ENCODE assay signal across 25 cellular contexts in genomic region chr14:50980451-50980850, GRCh38.
"Had no signal": no experiment of that assay in that cellular context is flagged by ENCODE, and none has a peak within 500 bp of the region (broad histone marks: within the 10 kb centered on the region; RNA-seq: fewer than 3 reads in every experiment).

No MANE protein-coding gene starts in this region.

- H3K4me3 Mint-ChIP-seq: immature natural killer cell, mesothelial cell of epicardium, naive B cell had no signal

- H3K9me3 ChIP-seq: esophagus muscularis mucosa, gastroesophageal sphincter, heart left ventricle, left lung, lower lobe of right lung, mucosa of descending colon had no signal

- H3K9me3 Mint-ChIP-seq: immature natural killer cell, mesothelial cell of epicardium, naive B cell had no signal

- DNase-seq: dermis blood vessel endothelial cell; dorsolateral prefrontal cortex; effector CD4-positive, alpha-beta T cell; effector memory CD4-positive, alpha-beta T cell; foreskin keratinocyte; heart left ventricle; hypothalamus; immature natural killer cell; islet precursor cell; kidney; kidney glomerular epithelial cell; left lung; left ventricle myocardium superior; lower lobe of right lung; mesenchymal stem cell; mucosa of descending colon; naive B cell had no signal

- FAIRE-seq: colon, endothelial cell of umbilical vein, frontal cortex, kidney had no signal

- H3K4me2 ChIP-seq: hepatocyte had no signal

- H2AFZ ChIP-seq: hepatocyte had no signal

- H3K27me3 ChIP-seq: dorsolateral prefrontal cortex, esophagus muscularis mucosa, gastroesophageal sphincter, heart left ventricle, left lung had no signal

- ATAC-seq: foreskin keratinocyte, gastroesophageal sphincter, heart left ventricle, left lung, left ventricle myocardium superior, lower lobe of right lung had no signal

- H3K79me2 ChIP-seq: hepatocyte had no signal

- H3K27ac ChIP-seq: coronary artery, esophagus muscularis mucosa, foreskin keratinocyte, gastroesophageal sphincter, heart left ventricle, hepatocyte, left lung, lower lobe of right lung had no signal

- H3K36me3 ChIP-seq: esophagus muscularis mucosa, gastroesophageal sphincter, heart left ventricle, left lung, lower lobe of right lung had no signal

- H3K4me3 ChIP-seq: coronary artery, dorsolateral prefrontal cortex, esophagus muscularis mucosa, gastroesophageal sphincter, heart left ventricle, hepatocyte, left lung, lower lobe of right lung, mucosa of descending colon had no signal

- H3K36me3 Mint-ChIP-seq: immature natural killer cell, mesothelial cell of epicardium, naive B cell had no signal

- H3K27ac Mint-ChIP-seq: immature natural killer cell, mesothelial cell of epicardium had no signal

- H3K4me1 Mint-ChIP-seq: immature natural killer cell had no signal
